In the genomic region with DNA sequence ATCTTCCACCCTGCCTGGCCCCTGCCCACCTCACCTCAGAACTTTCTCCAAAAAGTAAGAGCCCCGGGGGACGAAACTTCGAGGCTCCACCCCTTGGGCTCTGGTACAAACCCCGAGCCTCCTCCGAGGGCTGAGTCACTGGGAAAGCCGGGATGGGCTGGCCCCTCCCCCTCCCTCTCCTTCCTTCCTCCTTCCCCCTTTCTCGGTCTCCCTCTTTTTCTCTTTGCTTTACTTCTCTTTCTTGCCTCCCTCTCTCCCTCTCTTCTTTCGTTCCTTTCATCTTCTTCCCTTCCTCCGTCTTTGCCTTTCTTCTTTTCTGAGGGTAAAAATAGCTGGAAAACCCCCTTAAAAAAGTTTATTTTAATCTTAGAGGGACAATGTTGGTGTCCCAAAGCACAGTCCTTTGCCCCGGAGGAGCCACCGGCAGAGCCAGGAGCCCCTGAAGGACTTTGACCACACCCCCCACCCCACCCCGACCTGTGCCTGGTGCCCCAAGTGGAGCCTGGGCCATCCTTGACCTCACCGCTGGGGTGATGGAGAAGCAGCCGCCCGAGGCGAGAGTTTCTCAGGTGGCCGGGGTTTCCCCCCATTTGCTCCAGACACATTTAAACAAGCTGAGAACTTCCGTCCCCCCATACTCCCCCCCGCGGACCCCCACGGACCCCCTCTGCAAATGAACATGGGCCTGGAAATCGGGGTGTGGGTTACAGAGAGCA, we compare ENCODE assay signal across 8 cellular contexts. TPM values are rescaled to one million over a fixed set of nuclear protein-coding genes. Genes with fewer than 3 reads are reported as not detected.
DNase-seq lines count a peak whose midpoint lies in the region; ATAC-seq and TF ChIP-seq lines count a peak whose summit lies in the region.

No MANE protein-coding gene starts in this region.

- H3K4me1 Mint-ChIP-seq in activated CD4-positive, alpha-beta T cell treated with anti-CD3 and anti-CD28 coated beads, Interleukin-2, amount 10 ng/mL, durations not matched to agents 24 days and 14 days = peaks cover 13% of the 10 kb centered on the region
- peaks cover 9% of the 10 kb centered on the region for H3K4me1 Mint-ChIP-seq in activated naive CD8-positive, alpha-beta T cell treated with anti-CD3 and anti-CD28 coated beads, Interleukin-2, amount 10 ng/mL, durations not matched to agents 7 days and 5 days

- H3K36me3 ChIP-seq in iPS-20b (ENCODE audit: insufficient read depth, low read depth, low read length) (no peaks in the 10 kb centered on the region), testis (ENCODE audit: low read depth, missing control alignments) (no peaks in the 10 kb centered on the region)

- H3K4me1 ChIP-seq in iPS-20b (ENCODE audit: insufficient read depth, low read length) = peaks cover 19% of the 10 kb centered on the region; the same call in 1 of the 2 replicates
- peaks cover 23% of the 10 kb centered on the region for H3K4me1 ChIP-seq in testis

- ATAC-seq in activated naive CD8-positive, alpha-beta T cell treated with anti-CD3 and anti-CD28 coated beads, Interleukin-2, amount 10 ng/mL, durations not matched to agents 7 days and 5 days (ENCODE audit: low read depth) = no peak
- no peak for ATAC-seq in GM21737 (IDR thresholded peaks at IDR 0.05; ENCODE audit: unreplicated experiment)

- 39 to 43% methylated on average over 14 to 22 of the region's 22 CpGs for WGBS in testis, 2 donors

- H3K27me3 Mint-ChIP-seq in activated CD4-positive, alpha-beta T cell treated with anti-CD3 and anti-CD28 coated beads, Interleukin-2, amount 10 ng/mL, durations not matched to agents 24 days and 14 days = peaks cover 7% of the 10 kb centered on the region
- peaks cover 15% of the 10 kb centered on the region for H3K27me3 Mint-ChIP-seq in activated naive CD8-positive, alpha-beta T cell treated with anti-CD3 and anti-CD28 coated beads, Interleukin-2, amount 10 ng/mL, durations not matched to agents 7 days and 5 days

- H3K9me3 Mint-ChIP-seq in activated CD4-positive, alpha-beta T cell treated with anti-CD3 and anti-CD28 coated beads, Interleukin-2, amount 10 ng/mL, durations not matched to agents 24 days and 14 days = no peaks in the 10 kb centered on the region
- no peaks in the 10 kb centered on the region for H3K9me3 Mint-ChIP-seq in activated naive CD8-positive, alpha-beta T cell treated with anti-CD3 and anti-CD28 coated beads, Interleukin-2, amount 10 ng/mL, durations not matched to agents 7 days and 5 days

- H3K27ac ChIP-seq in iPS-20b (ENCODE audit: low read length) = no peak overlapping the region
- H3K27ac ChIP-seq in testis = peak overlapping the region in 1 of 2 donors; percentile 9

- peaks cover 2% of the 10 kb centered on the region for H3K36me3 Mint-ChIP-seq in activated CD4-positive, alpha-beta T cell treated with anti-CD3 and anti-CD28 coated beads, Interleukin-2, amount 10 ng/mL, durations not matched to agents 24 days and 14 days (ENCODE audit: low read depth)
- H3K36me3 Mint-ChIP-seq in activated naive CD8-positive, alpha-beta T cell treated with anti-CD3 and anti-CD28 coated beads, Interleukin-2, amount 10 ng/mL, durations not matched to agents 7 days and 5 days = no peaks in the 10 kb centered on the region

- H3K4me3 Mint-ChIP-seq in activated CD4-positive, alpha-beta T cell treated with anti-CD3 and anti-CD28 coated beads, Interleukin-2, amount 10 ng/mL, durations not matched to agents 24 days and 14 days = peak overlapping the region; percentile 26
- H3K4me3 Mint-ChIP-seq in activated naive CD8-positive, alpha-beta T cell treated with anti-CD3 and anti-CD28 coated beads, Interleukin-2, amount 10 ng/mL, durations not matched to agents 7 days and 5 days = no peak overlapping the region

- H3K9me3 ChIP-seq in iPS-20b (ENCODE audit: insufficient read depth, low read depth, low read length) = no peaks in the 10 kb centered on the region
- no peaks in the 10 kb centered on the region for H3K9me3 ChIP-seq in testis

- peak overlapping the region; percentile 37; the same call in 1 of the 2 replicates for H3K9ac ChIP-seq in iPS-20b (ENCODE audit: low read depth, low read length)

- no peak for DNase-seq in activated CD4-positive, alpha-beta T cell treated with anti-CD3 and anti-CD28 coated beads, Interleukin-2, amount 10 ng/mL, durations not matched to agents 24 days and 14 days
- DNase-seq in activated CD4-positive, alpha-beta T cell treated with anti-CD3 and anti-CD28 coated beads for 48 hours = no peak
- no peak for DNase-seq in activated naive CD8-positive, alpha-beta T cell treated with anti-CD3 and anti-CD28 coated beads, Interleukin-2, amount 10 ng/mL, durations not matched to agents 7 days and 5 days
- peak; percentile 51 for DNase-seq in testis
- no peak for DNase-seq in NK-92 treated with Interleukin-12 subunit alpha and Interleukin-12 subunit beta, amount 100 ng/mL, for 24 hours (lab: John Stamatoyannopoulos, UW)
- no peak for DNase-seq in NCI-H774 (lab: John Stamatoyannopoulos, UW)

- TF ChIP-seq CTCF in testis (IDR thresholded peaks at IDR 0.05) = no peak

- intact Hi-C loops in activated CD4-positive, alpha-beta T cell treated with anti-CD3 and anti-CD28 coated beads, Interleukin-2, amount 10 ng/mL, durations not matched to agents 24 days and 14 days (cut with micrococcal nuclease) = no loop called here
- intact Hi-C loops in testis (cut with DNase I; ENCODE audit: low total_unique reads) = no loop called here

- POLR2A ChIA-PET in activated naive CD8-positive, alpha-beta T cell treated with anti-CD3 and anti-CD28 coated beads, Interleukin-2, amount 10 ng/mL, durations not matched to agents 7 days and 5 days (lab: Charles Lee) = interaction anchor here (0.6 kb wide), 1 partner anchor 108 kb away, joined by 4 read pairs; no protein-coding TSS in a partner anchor

- H3K27ac Mint-ChIP-seq in activated CD4-positive, alpha-beta T cell treated with anti-CD3 and anti-CD28 coated beads, Interleukin-2, amount 10 ng/mL, durations not matched to agents 24 days and 14 days = no peak overlapping the region
- peak overlapping the region; percentile 82 for H3K27ac Mint-ChIP-seq in activated naive CD8-positive, alpha-beta T cell treated with anti-CD3 and anti-CD28 coated beads, Interleukin-2, amount 10 ng/mL, durations not matched to agents 7 days and 5 days

- TF ChIP-seq POLR2A in testis (IDR thresholded peaks at IDR 0.05) = no peak

- H3K4me3 ChIP-seq in iPS-20b (ENCODE audit: low read length) = peak overlapping the region; percentile 37; the same call in 1 of the 2 replicates
- H3K4me3 ChIP-seq in testis = no peak overlapping the region

- H3K27me3 ChIP-seq in iPS-20b (ENCODE audit: insufficient read depth, low read length) (peaks cover 15% of the 10 kb centered on the region; the same call in 1 of the 2 replicates), testis (no peaks in the 10 kb centered on the region)

RNA-seq across cellular contexts. Expression of gene NOTCH1, which starts 5.7 kb away (rescaled TPM):
- total RNA-seq in activated CD4-positive, alpha-beta T cell treated with anti-CD3 and anti-CD28 coated beads, Interleukin-2, amount 10 ng/mL, durations not matched to agents 24 days and 14 days = 108 and 113 TPM in 2 replicates
- 10 to 100 TPM; 67.0 to 70.2 TPM for total RNA-seq in activated naive CD8-positive, alpha-beta T cell treated with anti-CD3 and anti-CD28 coated beads, Interleukin-2, amount 10 ng/mL, durations not matched to agents 7 days and 5 days
- 10 to 100 TPM; 32.4 to 34.1 TPM for total RNA-seq in testis
- 7.2 TPM for polyA plus RNA-seq in testis (ENCODE audit: insufficient read depth, low read depth, low replicate concordance)
